ENCODE assay signal across 17 cellular contexts in genomic region chr2:129191530-129191929, GRCh38.
DNase-seq lines count a peak whose midpoint lies in the region; ATAC-seq, FAIRE-seq and TF ChIP-seq lines count a peak whose summit lies in the region.
"Had no signal": no experiment of that assay in that cellular context is flagged by ENCODE, and none has a peak within 500 bp of the region (broad histone marks: within the 10 kb centered on the region; RNA-seq: fewer than 3 reads in every experiment).

No MANE protein-coding gene starts in this region.

- 52% methylated on average over 4 of the region's 4 CpGs for WGBS in prostate gland

- no peak overlapping the region for H3K4me3 Mint-ChIP-seq in astrocyte (ENCODE audit: unreplicated experiment)
- H3K4me3 Mint-ChIP-seq: activated B cell treated with CpG ODN at 0.5 μM for 24 hours; activated CD8-positive, alpha-beta T cell treated with anti-CD3 and anti-CD28 coated beads for 36 hours had no signal

- no peak for TF ChIP-seq POLR2A in prostate gland (IDR thresholded peaks at IDR 0.05)

- no peak overlapping the region for H3K4me2 ChIP-seq in astrocyte (ENCODE audit: low read length)

- DNase-seq in HT1080 (ENCODE audit: low read depth) (peak; percentile 8), astrocyte (ENCODE audit: low read depth) (no peak), retinal pigment epithelial cell (ENCODE audit: low read depth) (peak; percentile 16), prostate gland (ENCODE audit: low spot score) (no peak), NCI-H128 (lab: John Stamatoyannopoulos, UW; ENCODE audit: unreplicated experiment) (no peak)
- DNase-seq: activated B cell treated with CpG ODN at 0.5 μM for 24 hours; activated T-cell treated with anti-CD3 and anti-CD28 coated beads, Interleukin-2, amount 50 U/mL, for 48 hours; esophagus squamous epithelium; NCI-H146; NCI-H345; stimulated activated CD4-positive, alpha-beta T cell treated with anti-CD3 and anti-CD28 coated beads, Interleukin-4, amount 100 ng/mL, for 1 hour had no signal

- H3K79me2 ChIP-seq in astrocyte (ENCODE audit: insufficient read depth, low read length), result no peaks in the 10 kb centered on the region

- H3K27ac ChIP-seq in astrocyte (ENCODE audit: low read depth, low read length), result no peak overlapping the region
- no peak overlapping the region for H3K27ac ChIP-seq in iPS-20b (ENCODE audit: low read length)
- H3K27ac ChIP-seq in prostate gland, result no peak overlapping the region
- H3K27ac ChIP-seq: breast epithelium, esophagus squamous epithelium had no signal

- peak overlapping the region; percentile 36 for H3K27ac Mint-ChIP-seq in astrocyte (ENCODE audit: unreplicated experiment)
- H3K27ac Mint-ChIP-seq: activated B cell treated with CpG ODN at 0.5 μM for 24 hours; activated CD8-positive, alpha-beta T cell treated with anti-CD3 and anti-CD28 coated beads for 36 hours; activated naive CD4-positive, alpha-beta T cell treated with anti-CD3 and anti-CD28 coated beads, Interleukin-2, amount 50 U/mL, for 72 hours had no signal

- no peak overlapping the region for H2AFZ ChIP-seq in astrocyte (ENCODE audit: low read depth, low read length)

- no peaks in the 10 kb centered on the region for H4K20me1 ChIP-seq in astrocyte (ENCODE audit: insufficient read depth, low read length)

- FAIRE-seq in astrocyte (lab: Jason Lieb, UNC), result no peak
- FAIRE-seq: GM12878 had no signal

- H3K27me3 Mint-ChIP-seq in astrocyte (ENCODE audit: low read depth, unreplicated experiment), result peaks cover 12% of the 10 kb centered on the region

- peaks cover 22% of the 10 kb centered on the region for H3K4me1 Mint-ChIP-seq in astrocyte (ENCODE audit: low read depth, unreplicated experiment)
- H3K4me1 Mint-ChIP-seq: activated B cell treated with CpG ODN at 0.5 μM for 24 hours had no signal

- intact Hi-C loops in prostate gland (cut with DNase I), result no loop called here

- no peak overlapping the region for H3K4me3 ChIP-seq in astrocyte (ENCODE audit: insufficient read depth, low read depth, low read length)
- H3K4me3 ChIP-seq in iPS-20b (ENCODE audit: low read length), result peak overlapping the region; percentile 16; the same call in 1 of the 2 replicates
- H3K4me3 ChIP-seq in retinal pigment epithelial cell (ENCODE audit: low read length), result no peak overlapping the region
- no peak overlapping the region for H3K4me3 ChIP-seq in prostate gland
- H3K4me3 ChIP-seq: breast epithelium, esophagus squamous epithelium, GM12878 had no signal

- TF ChIP-seq CTCF in astrocyte (IDR thresholded peaks at IDR 0.05; ENCODE audit: insufficient read depth, low read depth, low read length) (no peak), retinal pigment epithelial cell (conservative IDR thresholded peaks at IDR 0.05; ENCODE audit: low read depth, low read length) (peak; percentile 8), prostate gland (IDR thresholded peaks at IDR 0.05) (peak in 1 of 4 experiments; percentile 11)

- H3K36me3 ChIP-seq in astrocyte (ENCODE audit: insufficient read depth, low read length) (no peaks in the 10 kb centered on the region), iPS-20b (ENCODE audit: insufficient read depth, low read depth, low read length) (no peaks in the 10 kb centered on the region), prostate gland (no peaks in the 10 kb centered on the region)
- H3K36me3 ChIP-seq: breast epithelium, esophagus squamous epithelium had no signal

- H3K4me1 ChIP-seq in astrocyte (ENCODE audit: insufficient read depth, low read length) (no peaks in the 10 kb centered on the region), iPS-20b (ENCODE audit: insufficient read depth, low read length) (peaks cover 11% of the 10 kb centered on the region; the same call in 1 of the 2 replicates), prostate gland (replicated peaks) (no peaks in the 10 kb centered on the region)
- H3K4me1 ChIP-seq: breast epithelium had no signal

- no peaks in the 10 kb centered on the region for H3K27me3 ChIP-seq in astrocyte (ENCODE audit: insufficient read depth, low read length)
- peaks cover 16% of the 10 kb centered on the region for H3K27me3 ChIP-seq in iPS-20b (ENCODE audit: insufficient read depth, low read length)
- no peaks in the 10 kb centered on the region for H3K27me3 ChIP-seq in prostate gland (replicated peaks; ENCODE audit: insufficient read depth)
- H3K27me3 ChIP-seq: breast epithelium, esophagus squamous epithelium had no signal

- H3K36me3 Mint-ChIP-seq in astrocyte (ENCODE audit: low read depth, unreplicated experiment), result no peaks in the 10 kb centered on the region
- H3K36me3 Mint-ChIP-seq: activated naive CD4-positive, alpha-beta T cell treated with anti-CD3 and anti-CD28 coated beads, Interleukin-2, amount 50 U/mL, for 72 hours had no signal

- H3K9ac ChIP-seq in astrocyte (ENCODE audit: low read length) (no peak overlapping the region), iPS-20b (ENCODE audit: low read depth, low read length) (no peak overlapping the region; the same call in 1 of the 2 replicates)

- H3K9me3 Mint-ChIP-seq in astrocyte (ENCODE audit: unreplicated experiment), result peaks cover 3% of the 10 kb centered on the region
- H3K9me3 Mint-ChIP-seq: activated B cell treated with CpG ODN at 0.5 μM for 24 hours; activated CD8-positive, alpha-beta T cell treated with anti-CD3 and anti-CD28 coated beads for 36 hours; activated naive CD4-positive, alpha-beta T cell treated with anti-CD3 and anti-CD28 coated beads, Interleukin-2, amount 50 U/mL, for 72 hours had no signal

- no peak for ATAC-seq in HG03457 (IDR thresholded peaks at IDR 0.05; ENCODE audit: unreplicated experiment)
- ATAC-seq: activated CD8-positive, alpha-beta T cell treated with anti-CD3 and anti-CD28 coated beads for 36 hours; activated naive CD4-positive, alpha-beta T cell treated with anti-CD3 and anti-CD28 coated beads, Interleukin-2, amount 50 U/mL, for 72 hours; GM12878 had no signal

- H3K9me3 ChIP-seq in astrocyte (ENCODE audit: insufficient read depth, low read depth, low read length), result no peaks in the 10 kb centered on the region
- H3K9me3 ChIP-seq in iPS-20b (ENCODE audit: insufficient read depth, low read depth, low read length), result no peaks in the 10 kb centered on the region
- no peaks in the 10 kb centered on the region for H3K9me3 ChIP-seq in prostate gland
- H3K9me3 ChIP-seq: breast epithelium, esophagus squamous epithelium had no signal

Comparison
In these comparisons a context has a peak if more than half of its experiments do, and no peak if none do; other contexts are left out.
1. DNase-seq: peak in HT1080 (single experiment) and retinal pigment epithelial cell (single experiment); none in astrocyte (single experiment), prostate gland (single experiment) and NCI-H128 (single experiment).